15 cellular contexts compared by ENCODE assay signal in genomic region chr11:69854719-69855118, GRCh38. TPM values are rescaled to one million over a fixed set of nuclear protein-coding genes. Genes with fewer than 3 reads are reported as not detected.
DNase-seq lines count a peak whose midpoint lies in the region; ATAC-seq and TF ChIP-seq lines count a peak whose summit lies in the region.
"Had no signal": no experiment of that assay in that cellular context is flagged by ENCODE, and none has a peak within 500 bp of the region (broad histone marks: within the 10 kb centered on the region; RNA-seq: fewer than 3 reads in every experiment).

No MANE protein-coding gene starts in this region.

- H3K4ac ChIP-seq in mesenchymal stem cell (ENCODE audit: low read depth in 1 of 2, low read length in 2 of 2): no peak overlapping the region

- H3K79me1 ChIP-seq in mesenchymal stem cell (replicated peaks; ENCODE audit: low read length, poor library complexity, severe bottlenecking): no peaks in the 10 kb centered on the region

- peak overlapping the region in 1 of 7 donors; percentile 8 for H3K27ac Mint-ChIP-seq in CD14-positive monocyte

- peaks cover 5% of the 10 kb centered on the region for H3K4me1 Mint-ChIP-seq in CD14-positive monocyte

- no peak overlapping the region for H3K27ac ChIP-seq in mesenchymal stem cell (ENCODE audit: low read length, poor library complexity, severe bottlenecking)
- no peak overlapping the region for H3K27ac ChIP-seq in left ventricle myocardium inferior (replicated peaks)
- no peak overlapping the region for H3K27ac ChIP-seq in psoas muscle
- H3K27ac ChIP-seq: C4-2B had no signal

- no peak overlapping the region for H2BK15ac ChIP-seq in mesenchymal stem cell (ENCODE audit: low read depth, poor library complexity, severe bottlenecking)

- WGBS in mesenchymal stem cell: 0% methylated on average over 1 of the region's 2 CpGs
- WGBS in psoas muscle, 3 donors: 79 to 86% (median 84%) methylated on average over 2 of the region's 2 CpGs

- H3K27me3 ChIP-seq in MG63 (peaks cover 27% of the 10 kb centered on the region), mesenchymal stem cell (ENCODE audit: control insufficient read depth in 1 of 2, insufficient read depth in 1 of 2, low read length in 2 of 2) (peaks cover 25 to 39% of the 10 kb centered on the region in 2 experiments), left ventricle myocardium inferior (ENCODE audit: low read depth) (peaks cover 94% of the 10 kb centered on the region), psoas muscle (ENCODE audit: insufficient read depth in 3 of 3, low read length in 2 of 3) (peaks cover 6 to 27% (median 7%) of the 10 kb centered on the region in 3 donors)

- no peak for TF ChIP-seq CTCF in cardiac fibroblast (IDR thresholded peaks at IDR 0.05; ENCODE audit: low read depth, low read length)
- no peak for TF ChIP-seq CTCF in left ventricle myocardium inferior (IDR thresholded peaks at IDR 0.05; ENCODE audit: borderline replicate concordance)
- TF ChIP-seq CTCF in CD14-positive monocyte (IDR thresholded peaks at IDR 0.05): no peak
- no peak for TF ChIP-seq CTCF in psoas muscle (IDR thresholded peaks at IDR 0.05)

- no peak overlapping the region for H3K18ac ChIP-seq in mesenchymal stem cell (ENCODE audit: low read depth in 1 of 2, low read length in 2 of 2)

- ATAC-seq in psoas muscle: no peak

- no peak overlapping the region for H4K91ac ChIP-seq in mesenchymal stem cell (ENCODE audit: low read length)

- no peak overlapping the region for H2AK5ac ChIP-seq in mesenchymal stem cell (ENCODE audit: low read length, severe bottlenecking)

- H2BK5ac ChIP-seq in mesenchymal stem cell (ENCODE audit: low read depth, low read length, poor library complexity, severe bottlenecking): no peak overlapping the region

- peaks cover 0 to 19% (median 9%) of the 10 kb centered on the region in 7 donors for H3K9me3 Mint-ChIP-seq in CD14-positive monocyte

- H3K4me2 ChIP-seq in mesenchymal stem cell (ENCODE audit: low read length, poor library complexity, severe bottlenecking): no peak overlapping the region

- no peak overlapping the region for H3K9ac ChIP-seq in mesenchymal stem cell (ENCODE audit: low read length)

- no peak overlapping the region for H2BK12ac ChIP-seq in mesenchymal stem cell (ENCODE audit: low read length in 2 of 2)

- H3K36me3 ChIP-seq in MG63 (no peaks in the 10 kb centered on the region), mesenchymal stem cell (ENCODE audit: control insufficient read depth in 1 of 2, insufficient read depth in 2 of 2, low read depth in 1 of 2, low read length in 2 of 2) (no peaks in the 10 kb centered on the region), left ventricle myocardium inferior (no peaks in the 10 kb centered on the region), psoas muscle (ENCODE audit: insufficient read depth in 1 of 2, low read depth in 1 of 2) (no peaks in the 10 kb centered on the region)

- H3K36me3 Mint-ChIP-seq in CD14-positive monocyte: no peaks in the 10 kb centered on the region

- H3K4me1 ChIP-seq in mesenchymal stem cell (ENCODE audit: control insufficient read depth, insufficient read depth, low read depth, low read length) (no peaks in the 10 kb centered on the region), left ventricle myocardium inferior (no peaks in the 10 kb centered on the region), psoas muscle (no peaks in the 10 kb centered on the region)

- H3K9me3 ChIP-seq in MG63 (peaks cover 11% of the 10 kb centered on the region), mesenchymal stem cell (ENCODE audit: control insufficient read depth, low read length) (peaks cover 26% of the 10 kb centered on the region), left ventricle myocardium inferior (replicated peaks) (peaks cover 23% of the 10 kb centered on the region), psoas muscle (no peaks in the 10 kb centered on the region)

- H3K4me3 Mint-ChIP-seq in CD14-positive monocyte: no peak overlapping the region

- H2AFZ ChIP-seq in mesenchymal stem cell (ENCODE audit: low read depth, low read length): no peak overlapping the region

- DNase-seq in GM04503 (ENCODE audit: low read depth) (peak; percentile 4), MG63 (peak; percentile 38), cardiac fibroblast (ENCODE audit: low read depth in 2 of 2) (peak; percentile 17 to 61), mesenchymal stem cell (peak; percentile 35), left ventricle myocardium inferior (no peak), CD14-positive monocyte (ENCODE audit: low spot score) (no peak), psoas muscle (no peak)
- DNase-seq in NK-92 treated with Interleukin-12 subunit alpha and Interleukin-12 subunit beta, amount 100 ng/mL, for 24 hours (lab: John Stamatoyannopoulos, UW): no peak
- DNase-seq: effector CD8-positive, alpha-beta T cell; NCI-H1092; NCI-H2171 had no signal

- H2BK120ac ChIP-seq in mesenchymal stem cell (ENCODE audit: low read depth, low read length): no peak overlapping the region

- H4K8ac ChIP-seq in mesenchymal stem cell (ENCODE audit: low read length): no peak overlapping the region

- intact Hi-C loops in left ventricle myocardium inferior (cut with micrococcal nuclease) (no loop called here), CD14-positive monocyte (cut with micrococcal nuclease) (no loop called here), psoas muscle (cut with DNase I) (no loop called here)

- no peak overlapping the region for H3K23ac ChIP-seq in mesenchymal stem cell (ENCODE audit: low read length in 2 of 2)

- H3K4me3 ChIP-seq in MG63 (no peak overlapping the region), cardiac fibroblast (replicated peaks in 1 of 2; ENCODE audit: low read depth in 2 of 2, low read length in 2 of 2) (no peak overlapping the region), mesenchymal stem cell (ENCODE audit: insufficient read depth in 1 of 2, low read depth in 1 of 2, low read length in 2 of 2) (no peak overlapping the region), left ventricle myocardium inferior (no peak overlapping the region), psoas muscle (no peak overlapping the region)

- peaks cover 3 to 22% (median 12%) of the 10 kb centered on the region in 3 donors for H3K27me3 Mint-ChIP-seq in CD14-positive monocyte (ENCODE audit: low read depth in 3 of 3)

- H3K14ac ChIP-seq in mesenchymal stem cell (ENCODE audit: low read length in 2 of 2): no peak overlapping the region

RNA-seq across cellular contexts. Expression of gene FGF3, which starts 35.5 kb away (rescaled TPM):
- not detected in 2 replicates for total RNA-seq in MG63 (2014; rRNA removed; shearing (Covaris generic); ENCODE audit: low replicate concordance)
- polyA plus RNA-seq in mesenchymal stem cell (2013, experiment 1 of 2): not detected
- not detected for polyA plus RNA-seq in mesenchymal stem cell (2013, experiment 2 of 2)
- total RNA-seq in left ventricle myocardium inferior (not detected), psoas muscle (not detected)
- polyA plus RNA-seq in CD14-positive monocyte (not detected), psoas muscle (not detected)
- total RNA-seq: glomerular endothelial cell, pulmonary artery endothelial cell, temporal lobe had no signal

Comparison
In these comparisons a context has a peak if more than half of its experiments do, and no peak if none do; other contexts are left out.
1. DNase-seq: peak in GM04503 (single experiment), MG63 (single experiment), cardiac fibroblast (2 of 2) and mesenchymal stem cell (single experiment); none in left ventricle myocardium inferior (single experiment), NK-92 treated with Interleukin-12 subunit alpha and Interleukin-12 subunit beta, amount 100 ng/mL, for 24 hours (single experiment), CD14-positive monocyte (single experiment) and psoas muscle (0 of 2).